In the genomic region with DNA sequence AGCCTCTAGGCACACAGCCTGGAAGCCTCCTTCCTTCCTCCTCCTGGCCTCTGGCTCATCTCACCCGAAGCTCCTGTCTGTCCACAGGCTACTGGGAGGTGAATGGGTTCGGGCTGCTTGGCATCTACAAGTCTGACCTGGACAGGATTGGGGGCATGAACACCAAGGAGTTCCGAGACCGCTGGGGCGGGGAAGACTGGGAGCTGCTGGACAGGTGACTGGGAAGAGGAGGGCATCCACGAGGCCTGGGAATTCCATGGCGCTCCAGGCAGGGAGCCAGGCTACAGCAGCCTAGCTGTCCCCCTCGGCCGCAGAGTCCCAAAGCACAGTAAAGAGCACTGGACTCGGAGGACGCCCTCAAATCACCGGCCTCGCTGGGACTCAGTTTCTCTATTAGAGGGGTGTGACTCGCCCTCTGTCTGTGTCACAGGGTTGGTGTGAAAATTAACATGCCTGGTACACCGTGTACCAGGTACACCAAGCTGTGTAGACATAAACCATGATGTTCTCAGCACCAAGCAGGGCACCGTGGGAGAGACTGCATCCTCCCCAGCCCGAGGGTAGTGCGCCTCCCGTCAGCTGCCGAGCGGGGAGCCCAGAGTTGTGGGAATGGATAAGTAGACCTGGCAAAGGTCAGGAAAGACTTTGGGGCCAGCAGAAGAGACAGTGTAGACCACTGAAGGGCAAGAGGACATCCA, we compare ENCODE assay signal across 25 cellular contexts.
DNase-seq lines count a peak whose midpoint lies in the region; ATAC-seq and TF ChIP-seq lines count a peak whose summit lies in the region.
"Had no signal": no experiment of that assay in that cellular context is flagged by ENCODE, and none has a peak within 500 bp of the region (broad histone marks: within the 10 kb centered on the region; RNA-seq: fewer than 3 reads in every experiment).

No MANE protein-coding gene starts in this region.

- DNase-seq in T-helper 1 cell = no peak
- DNase-seq in RWPE2 (ENCODE audit: low spot score) = peak; percentile 57
- no peak for DNase-seq in glutamatergic neuron
- DNase-seq in stimulated activated effector memory CD8-positive, alpha-beta T cell treated with anti-CD3 and anti-CD28 coated beads, Interleukin-12 subunit alpha, Interleukin-12 subunit beta, amount 100 ng/mL, for 72 hours (ENCODE audit: low spot score in 2 of 2) = no peak
- DNase-seq in COR-L47 (lab: John Stamatoyannopoulos, UW) = no peak
- DNase-seq in activated naive CD8-positive, alpha-beta T cell treated with anti-CD3 and anti-CD28 coated beads, Interleukin-2, amount 50 U/mL, for 24 hours = no peak
- DNase-seq in activated CD8-positive, alpha-beta memory T cell treated with anti-CD3 and anti-CD28 coated beads, Interleukin-2, amount 50 U/mL, for 48 hours = no peak
- DNase-seq: activated CD4-positive, alpha-beta T cell treated with anti-CD3 and anti-CD28 coated beads for 4 hours; activated gamma-delta T cell; activated T-cell treated with anti-CD3 and anti-CD28 coated beads, Interleukin-2, amount 50 U/mL, for 1 hour; caudate nucleus; DMS 273 treated with DMSO at 0.1 percent for 48 hours; foreskin fibroblast; NCI-H1694 treated with DMSO at 0.1 percent for 48 hours; NCI-H2171; NCI-H510A; stimulated activated CD4-positive, alpha-beta T cell treated with anti-CD3 and anti-CD28 coated beads, Interleukin-15, amount 100 ng/mL, for 24 hours; stimulated activated CD4-positive, alpha-beta T cell treated with anti-CD3 and anti-CD28 coated beads, Interleukin-4, amount 100 ng/mL, for 4 hours; T1000; WERI-Rb-1 had no signal

- no peak for ATAC-seq in RWPE2 (ENCODE audit: low read depth)
- ATAC-seq in stimulated activated effector memory CD8-positive, alpha-beta T cell treated with anti-CD3 and anti-CD28 coated beads, Interleukin-12 subunit alpha, Interleukin-12 subunit beta, amount 100 ng/mL, for 72 hours = no peak
- ATAC-seq in activated naive CD8-positive, alpha-beta T cell treated with anti-CD3 and anti-CD28 coated beads, Interleukin-2, amount 50 U/mL, for 24 hours = no peak

- H3K36me3 ChIP-seq in RWPE2 (ENCODE audit: low read depth) = no peaks in the 10 kb centered on the region

- H3K27ac Mint-ChIP-seq in T-helper 1 cell treated with Interleukin-12 subunit alpha and Interleukin-12 subunit beta and Interleukin-4 antibody, amounts not matched to agents 30 μg/mL and 1 μg/mL, for 36 hours = peak overlapping the region; percentile 10
- peak overlapping the region; percentile 90 for H3K27ac Mint-ChIP-seq in glutamatergic neuron (ENCODE audit: unreplicated experiment)
- peak overlapping the region; percentile 35 for H3K27ac Mint-ChIP-seq in stimulated activated effector memory CD8-positive, alpha-beta T cell treated with anti-CD3 and anti-CD28 coated beads, Interleukin-12 subunit alpha, Interleukin-12 subunit beta, amount 100 ng/mL, for 72 hours
- H3K27ac Mint-ChIP-seq in activated naive CD8-positive, alpha-beta T cell treated with anti-CD3 and anti-CD28 coated beads, Interleukin-2, amount 50 U/mL, for 24 hours = no peak overlapping the region

- no peak for TF ChIP-seq CTCF in RWPE2 (IDR thresholded peaks at IDR 0.05; ENCODE audit: poor library complexity, severe bottlenecking)
- no peak for TF ChIP-seq CTCF in glutamatergic neuron (IDR thresholded peaks at IDR 0.05; ENCODE audit: partially characterized antibody, unreplicated experiment)

- no peaks in the 10 kb centered on the region for H3K9me3 Mint-ChIP-seq in T-helper 1 cell treated with Interleukin-12 subunit alpha and Interleukin-12 subunit beta and Interleukin-4 antibody, amounts not matched to agents 30 μg/mL and 1 μg/mL, for 36 hours
- H3K9me3 Mint-ChIP-seq in glutamatergic neuron (ENCODE audit: unreplicated experiment) = peaks cover 22% of the 10 kb centered on the region
- no peaks in the 10 kb centered on the region for H3K9me3 Mint-ChIP-seq in stimulated activated effector memory CD8-positive, alpha-beta T cell treated with anti-CD3 and anti-CD28 coated beads, Interleukin-12 subunit alpha, Interleukin-12 subunit beta, amount 100 ng/mL, for 72 hours
- H3K9me3 Mint-ChIP-seq in activated naive CD8-positive, alpha-beta T cell treated with anti-CD3 and anti-CD28 coated beads, Interleukin-2, amount 50 U/mL, for 24 hours = no peaks in the 10 kb centered on the region
- H3K9me3 Mint-ChIP-seq: type B pancreatic cell had no signal

- no peak overlapping the region for H3K4me3 Mint-ChIP-seq in T-helper 1 cell treated with Interleukin-12 subunit alpha and Interleukin-12 subunit beta and Interleukin-4 antibody, amounts not matched to agents 30 μg/mL and 1 μg/mL, for 36 hours
- H3K4me3 Mint-ChIP-seq in glutamatergic neuron (ENCODE audit: unreplicated experiment) = peak overlapping the region; percentile 49
- no peak overlapping the region for H3K4me3 Mint-ChIP-seq in stimulated activated effector memory CD8-positive, alpha-beta T cell treated with anti-CD3 and anti-CD28 coated beads, Interleukin-12 subunit alpha, Interleukin-12 subunit beta, amount 100 ng/mL, for 72 hours
- no peak overlapping the region for H3K4me3 Mint-ChIP-seq in activated naive CD8-positive, alpha-beta T cell treated with anti-CD3 and anti-CD28 coated beads, Interleukin-2, amount 50 U/mL, for 24 hours
- H3K4me3 Mint-ChIP-seq: type B pancreatic cell had no signal

- H3K27me3 ChIP-seq in RWPE2 (ENCODE audit: insufficient read depth, poor library complexity, severe bottlenecking) = no peaks in the 10 kb centered on the region

- H3K4me1 ChIP-seq in RWPE2 (ENCODE audit: insufficient read depth, poor library complexity, severe bottlenecking) = no peaks in the 10 kb centered on the region

- no peaks in the 10 kb centered on the region for H3K9me3 ChIP-seq in RWPE2 (ENCODE audit: severe bottlenecking)
- H3K9me3 ChIP-seq: esophagus muscularis mucosa had no signal

- no peak overlapping the region for H3K27ac ChIP-seq in RWPE2 (ENCODE audit: poor library complexity, severe bottlenecking)
- H3K27ac ChIP-seq: 22Rv1, C4-2B, esophagus muscularis mucosa, WERI-Rb-1 had no signal

- H3K4me3 ChIP-seq in RWPE2 (ENCODE audit: severe bottlenecking) = no peak overlapping the region
- H3K4me3 ChIP-seq: esophagus muscularis mucosa had no signal

- H3K4me1 Mint-ChIP-seq in T-helper 1 cell treated with Interleukin-12 subunit alpha and Interleukin-12 subunit beta and Interleukin-4 antibody, amounts not matched to agents 30 μg/mL and 1 μg/mL, for 36 hours (ENCODE audit: low read depth) = peaks cover 48% of the 10 kb centered on the region
- peaks cover 49% of the 10 kb centered on the region for H3K4me1 Mint-ChIP-seq in glutamatergic neuron (ENCODE audit: low read depth, unreplicated experiment)
- peaks cover 37% of the 10 kb centered on the region for H3K4me1 Mint-ChIP-seq in stimulated activated effector memory CD8-positive, alpha-beta T cell treated with anti-CD3 and anti-CD28 coated beads, Interleukin-12 subunit alpha, Interleukin-12 subunit beta, amount 100 ng/mL, for 72 hours
- peaks cover 28% of the 10 kb centered on the region for H3K4me1 Mint-ChIP-seq in activated naive CD8-positive, alpha-beta T cell treated with anti-CD3 and anti-CD28 coated beads, Interleukin-2, amount 50 U/mL, for 24 hours

- H3K27me3 Mint-ChIP-seq in T-helper 1 cell treated with Interleukin-12 subunit alpha and Interleukin-12 subunit beta and Interleukin-4 antibody, amounts not matched to agents 30 μg/mL and 1 μg/mL, for 36 hours (ENCODE audit: low read depth) = no peaks in the 10 kb centered on the region
- peaks cover 10% of the 10 kb centered on the region for H3K27me3 Mint-ChIP-seq in glutamatergic neuron (ENCODE audit: unreplicated experiment)
- H3K27me3 Mint-ChIP-seq in activated naive CD8-positive, alpha-beta T cell treated with anti-CD3 and anti-CD28 coated beads, Interleukin-2, amount 50 U/mL, for 24 hours = no peaks in the 10 kb centered on the region

- H3K36me3 Mint-ChIP-seq in T-helper 1 cell treated with Interleukin-12 subunit alpha and Interleukin-12 subunit beta and Interleukin-4 antibody, amounts not matched to agents 30 μg/mL and 1 μg/mL, for 36 hours (ENCODE audit: low read depth) = peaks cover 54% of the 10 kb centered on the region
- no peaks in the 10 kb centered on the region for H3K36me3 Mint-ChIP-seq in glutamatergic neuron (ENCODE audit: unreplicated experiment)
- no peaks in the 10 kb centered on the region for H3K36me3 Mint-ChIP-seq in stimulated activated effector memory CD8-positive, alpha-beta T cell treated with anti-CD3 and anti-CD28 coated beads, Interleukin-12 subunit alpha, Interleukin-12 subunit beta, amount 100 ng/mL, for 72 hours
- H3K36me3 Mint-ChIP-seq in activated naive CD8-positive, alpha-beta T cell treated with anti-CD3 and anti-CD28 coated beads, Interleukin-2, amount 50 U/mL, for 24 hours (ENCODE audit: low read depth) = no peaks in the 10 kb centered on the region
